1 cellular context compared by ENCODE assay signal in the genomic region with DNA sequence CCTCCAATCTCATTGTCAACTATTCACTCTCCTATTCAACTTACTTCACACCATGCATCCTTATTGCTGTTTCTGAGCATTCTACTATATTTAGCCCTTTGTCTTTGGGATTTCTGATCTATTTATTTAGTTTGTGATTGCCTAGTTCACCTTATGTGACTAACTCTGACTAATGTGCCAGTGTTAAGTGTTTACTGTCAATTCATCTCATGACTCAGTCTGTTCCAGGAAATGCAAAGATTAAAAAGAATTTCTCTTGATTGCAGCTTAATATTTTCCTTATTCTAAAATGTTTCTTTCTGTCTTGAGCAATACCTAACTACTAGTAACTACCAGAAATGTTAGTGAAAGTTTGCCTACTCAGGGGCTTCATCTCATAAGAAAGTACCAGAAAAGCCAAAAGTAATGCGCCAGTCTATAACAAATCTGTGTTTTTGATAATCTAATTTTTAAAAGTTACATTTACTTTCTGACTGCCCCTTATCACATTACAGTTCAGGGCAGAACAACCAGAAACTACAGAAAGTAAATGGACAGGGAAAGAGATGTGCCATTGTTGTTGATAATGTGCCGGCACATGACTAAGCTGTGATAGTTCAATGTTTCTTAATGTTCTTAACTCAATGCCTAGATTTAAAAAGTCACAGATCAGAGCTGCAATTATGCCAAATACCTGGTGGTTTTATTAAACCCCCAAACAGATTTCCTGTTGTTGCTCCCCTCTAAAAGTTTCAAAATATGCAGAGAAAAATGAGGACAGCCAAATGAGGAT.
TF ChIP-seq lines count a peak whose summit lies in the region.

No MANE protein-coding gene starts in this region.

TF ChIP-seq in HCT116, 20 proteins besides CTCF, POLR2A, EP300 and RAD21 (continued from another document):
- TF ChIP-seq REST (IDR thresholded peaks at IDR 0.05; ENCODE audit: low read depth) (no peak), ZFX (IDR thresholded peaks at IDR 0.05) (no peak), ELF1 (IDR thresholded peaks at IDR 0.05; ENCODE audit: borderline replicate concordance, low read depth) (no peak)
